8 cellular contexts compared by ENCODE assay signal in genomic region chr12:50504798-50505385, GRCh38. TPM values are rescaled to one million over a fixed set of nuclear protein-coding genes. Genes with fewer than 3 reads are reported as not detected.
A peak's percentile ranks its signal among the peaks of the same experiment; 100 is the strongest.
DNase-seq lines count a peak whose midpoint lies in the region; ATAC-seq and TF ChIP-seq lines count a peak whose summit lies in the region.

A gene with protein sequence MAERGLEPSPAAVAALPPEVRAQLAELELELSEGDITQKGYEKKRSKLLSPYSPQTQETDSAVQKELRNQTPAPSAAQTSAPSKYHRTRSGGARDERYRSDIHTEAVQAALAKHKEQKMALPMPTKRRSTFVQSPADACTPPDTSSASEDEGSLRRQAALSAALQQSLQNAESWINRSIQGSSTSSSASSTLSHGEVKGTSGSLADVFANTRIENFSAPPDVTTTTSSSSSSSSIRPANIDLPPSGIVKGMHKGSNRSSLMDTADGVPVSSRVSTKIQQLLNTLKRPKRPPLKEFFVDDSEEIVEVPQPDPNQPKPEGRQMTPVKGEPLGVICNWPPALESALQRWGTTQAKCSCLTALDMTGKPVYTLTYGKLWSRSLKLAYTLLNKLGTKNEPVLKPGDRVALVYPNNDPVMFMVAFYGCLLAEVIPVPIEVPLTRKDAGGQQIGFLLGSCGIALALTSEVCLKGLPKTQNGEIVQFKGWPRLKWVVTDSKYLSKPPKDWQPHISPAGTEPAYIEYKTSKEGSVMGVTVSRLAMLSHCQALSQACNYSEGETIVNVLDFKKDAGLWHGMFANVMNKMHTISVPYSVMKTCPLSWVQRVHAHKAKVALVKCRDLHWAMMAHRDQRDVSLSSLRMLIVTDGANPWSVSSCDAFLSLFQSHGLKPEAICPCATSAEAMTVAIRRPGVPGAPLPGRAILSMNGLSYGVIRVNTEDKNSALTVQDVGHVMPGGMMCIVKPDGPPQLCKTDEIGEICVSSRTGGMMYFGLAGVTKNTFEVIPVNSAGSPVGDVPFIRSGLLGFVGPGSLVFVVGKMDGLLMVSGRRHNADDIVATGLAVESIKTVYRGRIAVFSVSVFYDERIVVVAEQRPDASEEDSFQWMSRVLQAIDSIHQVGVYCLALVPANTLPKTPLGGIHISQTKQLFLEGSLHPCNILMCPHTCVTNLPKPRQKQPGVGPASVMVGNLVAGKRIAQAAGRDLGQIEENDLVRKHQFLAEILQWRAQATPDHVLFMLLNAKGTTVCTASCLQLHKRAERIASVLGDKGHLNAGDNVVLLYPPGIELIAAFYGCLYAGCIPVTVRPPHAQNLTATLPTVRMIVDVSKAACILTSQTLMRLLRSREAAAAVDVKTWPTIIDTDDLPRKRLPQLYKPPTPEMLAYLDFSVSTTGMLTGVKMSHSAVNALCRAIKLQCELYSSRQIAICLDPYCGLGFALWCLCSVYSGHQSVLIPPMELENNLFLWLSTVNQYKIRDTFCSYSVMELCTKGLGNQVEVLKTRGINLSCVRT (N-terminal part only) (plus strand): TSS chr12:50504985. CDS start chr12:50505141, 156 bp downstream.

- BruUV-seq in Caco-2 (replicated peaks; lab: Mats Ljungman, UMichigan), result no TSS peak

- 1 to 3% methylated on average over 8 to 65 of the region's 68 CpGs for WGBS in endodermal cell (ENCODE audit: insufficient coverage in 1 of 2, insufficient read length in 1 of 2), 2 experiments

- no peaks in the 10 kb centered on the region for H3K27me3 ChIP-seq in Caco-2 (replicated peaks; ENCODE audit: control insufficient read depth, insufficient read depth, low read length)
- H3K27me3 ChIP-seq in HUES48 (ENCODE audit: control insufficient read depth, insufficient read depth, low read length), result no peaks in the 10 kb centered on the region
- H3K27me3 ChIP-seq in endodermal cell (ENCODE audit: control insufficient read depth, insufficient read depth, low read length, poor library complexity, severe bottlenecking), result no peaks in the 10 kb centered on the region

- peaks cover 19% of the 10 kb centered on the region for H3K4me1 Mint-ChIP-seq in Caco-2 (ENCODE audit: low read depth, unreplicated experiment)
- peaks cover 39% of the 10 kb centered on the region for H3K4me1 Mint-ChIP-seq in endodermal cell

- H3K36me3 Mint-ChIP-seq in Caco-2 (ENCODE audit: insufficient read depth, unreplicated experiment) (no peaks in the 10 kb centered on the region), endodermal cell (ENCODE audit: low read depth) (peaks cover 3% of the 10 kb centered on the region)

- DNase-seq in Caco-2 (peak; percentile 96 to 99), NOMO-1 treated with dmso at 0.1 percent for 144 hours (lab: John Stamatoyannopoulos, UW; ENCODE audit: unreplicated experiment) (peak; percentile 85), endodermal cell (peak; percentile 99), mesenteric fat pad (ENCODE audit: low spot score) (peak; percentile 98)
- DNase-seq in activated CD8-positive, alpha-beta memory T cell treated with anti-CD3 and anti-CD28 coated beads, Interleukin-2, amount 50 U/mL, for 1 hour (ENCODE audit: extremely low read depth), result peak; percentile 91
- DNase-seq in stimulated activated CD8-positive, alpha-beta memory T cell treated with anti-CD3 and anti-CD28 coated beads, Interleukin-15, amount 100 ng/mL, for 1 hour (ENCODE audit: low read depth), result peak; percentile 96

- H3K27me3 Mint-ChIP-seq in Caco-2 (ENCODE audit: insufficient read depth, unreplicated experiment), result no peaks in the 10 kb centered on the region
- H3K27me3 Mint-ChIP-seq in endodermal cell (ENCODE audit: insufficient read depth), result no peaks in the 10 kb centered on the region

- H3K4me1 ChIP-seq in Caco-2 (peaks cover 32% of the 10 kb centered on the region), HUES48 (ENCODE audit: control insufficient read depth, insufficient read depth, low read length) (peaks cover 18% of the 10 kb centered on the region), endodermal cell (ENCODE audit: control insufficient read depth, insufficient read depth, low read length) (peaks cover 3% of the 10 kb centered on the region)

- H3K4me3 Mint-ChIP-seq in Caco-2 (ENCODE audit: unreplicated experiment) (peak within 1 kb of the TSS; percentile 89), endodermal cell (peak within 1 kb of the TSS; percentile 90)

- peak; percentile 95 to 96 for TF ChIP-seq CTCF in Caco-2 (IDR thresholded peaks at IDR 0.05; ENCODE audit: insufficient read depth in 1 of 2, low read depth in 1 of 2, low read length in 1 of 2, severe bottlenecking in 1 of 2, unreplicated experiment in 1 of 2)
- peak; percentile 95 for TF ChIP-seq CTCF in endodermal cell (conservative IDR thresholded peaks at IDR 0.05)

- H3K27ac ChIP-seq in HUES48 (ENCODE audit: low read depth, low read length), result peak within 1 kb of the TSS; percentile 87
- H3K27ac ChIP-seq in endodermal cell (ENCODE audit: low read depth, low read length), result peak within 1 kb of the TSS; percentile 88

- intact Hi-C loops in Caco-2 (cut with micrococcal nuclease; ENCODE audit: unreplicated experiment), result loop anchor here (1.0 to 5.0 kb wide), 4 partner anchors 42 to 482 kb away; no protein-coding TSS in a partner anchor

- CTCF ChIA-PET in Caco-2 (lab: Charles Lee), result interaction anchor here (0.6 to 2.0 kb wide), 20 partner anchors 13 to 667 kb away, joined by 3 to 33 read pairs (median 3); no protein-coding TSS in a partner anchor

- H3K9me3 ChIP-seq in Caco-2 (peaks cover 7% of the 10 kb centered on the region; the same call in 1 of the 2 replicates), HUES48 (ENCODE audit: control insufficient read depth, insufficient read depth, low read length) (peaks cover 4% of the 10 kb centered on the region; the same call in 1 of the 2 replicates), endodermal cell (ENCODE audit: control insufficient read depth, low read length) (peaks cover 18% of the 10 kb centered on the region)

- ATAC-seq in GM21381 (IDR thresholded peaks at IDR 0.05; ENCODE audit: unreplicated experiment), result peak; percentile 74

- peak within 1 kb of the TSS; percentile 90 for H3K9ac ChIP-seq in HUES48 (ENCODE audit: low read depth, low read length)
- peak within 1 kb of the TSS; percentile 83 for H3K9ac ChIP-seq in endodermal cell (ENCODE audit: extremely low read depth, low read length, poor library complexity, severe bottlenecking)

- peak within 1 kb of the TSS; percentile 96 for H3K4me3 ChIP-seq in Caco-2 (ENCODE audit: low read depth, low read length)
- peak within 1 kb of the TSS; percentile 96 for H3K4me3 ChIP-seq in HUES48 (ENCODE audit: low read depth, low read length)
- H3K4me3 ChIP-seq in endodermal cell (ENCODE audit: low read length), result peak within 1 kb of the TSS; percentile 93

- no peaks in the 10 kb centered on the region for H3K9me3 Mint-ChIP-seq in Caco-2 (ENCODE audit: unreplicated experiment)
- H3K9me3 Mint-ChIP-seq in endodermal cell, result peaks cover 13% of the 10 kb centered on the region

- H3K36me3 ChIP-seq in Caco-2 (ENCODE audit: control insufficient read depth, insufficient read depth, low read length) (no peaks in the 10 kb centered on the region), HUES48 (ENCODE audit: control insufficient read depth, insufficient read depth, low read length) (no peaks in the 10 kb centered on the region), endodermal cell (ENCODE audit: control insufficient read depth, insufficient read depth, low read length) (no peaks in the 10 kb centered on the region)

- POLR2A ChIA-PET in Caco-2 (lab: Charles Lee), result interaction anchor here (0.5 to 0.9 kb wide), 3 partner anchors 114 to 154 kb away, joined by 3 to 4 read pairs (median 3); no protein-coding TSS in a partner anchor

- H3K27ac Mint-ChIP-seq in Caco-2 (ENCODE audit: unreplicated experiment) (peak within 1 kb of the TSS; percentile 79), endodermal cell (peak within 1 kb of the TSS; percentile 89)

RNA-seq across cellular contexts. Expression of the gene that starts here (rescaled TPM):
- total RNA-seq in Caco-2 (2022) (32.7 and 34.2 TPM in 2 replicates), endodermal cell (10 to 100 TPM; 20.6 to 21.3 TPM), mesenteric fat pad (21.3 TPM)
- 19.2 TPM for polyA plus RNA-seq in endodermal cell (2013, experiment 1 of 2)
- polyA plus RNA-seq in endodermal cell (2013, experiment 2 of 2), result 18.2 TPM

Comparison
In these comparisons a context has a peak if more than half of its experiments do, and no peak if none do; other contexts are left out.
1. Peak in every context shown above with its lines: DNase-seq, ATAC-seq, H3K4me3 ChIP-seq and H3K27ac ChIP-seq.